14 cellular contexts compared by ENCODE assay signal in genomic region chr13:40549500-40550094, GRCh38.
DNase-seq lines count a peak whose midpoint lies in the region; ATAC-seq and TF ChIP-seq lines count a peak whose summit lies in the region.
"Had no signal": no experiment of that assay in that cellular context is flagged by ENCODE, and none has a peak within 500 bp of the region (broad histone marks: within the 10 kb centered on the region; RNA-seq: fewer than 3 reads in every experiment).

No MANE protein-coding gene starts in this region.

- no peaks in the 10 kb centered on the region for H3K9me3 ChIP-seq in breast epithelium
- H3K9me3 ChIP-seq in body of pancreas = no peaks in the 10 kb centered on the region

- H3K4me3 ChIP-seq in breast epithelium = no peak overlapping the region
- H3K4me3 ChIP-seq in body of pancreas = no peak overlapping the region

- ATAC-seq in left ventricle myocardium superior (peak; percentile 46), memory B cell (ENCODE audit: low read depth) (no peak), body of pancreas (no peak), GM21390 (IDR thresholded peaks at IDR 0.05; ENCODE audit: unreplicated experiment) (no peak), GM21786 (IDR thresholded peaks at IDR 0.05; ENCODE audit: unreplicated experiment) (no peak)
- no peak for ATAC-seq in activated CD4-positive, CD25-positive, alpha-beta regulatory T cell treated with anti-CD3 and anti-CD28 coated beads, Interleukin-2, amount 50 U/mL, for 24 hours

- H3K27ac ChIP-seq in breast epithelium (peak overlapping the region; percentile 56 to 66), body of pancreas (no peak overlapping the region)
- H3K27ac ChIP-seq: RWPE1 had no signal

- H3K4me3 Mint-ChIP-seq in memory B cell = no peak overlapping the region
- H3K4me3 Mint-ChIP-seq: activated naive CD4-positive, alpha-beta T cell treated with anti-CD3 and anti-CD28 coated beads for 36 hours; nephron progenitor cell; type B pancreatic cell had no signal

- TF ChIP-seq POLR2A in breast epithelium (IDR thresholded peaks at IDR 0.05) = no peak
- no peak for TF ChIP-seq POLR2A in body of pancreas (IDR thresholded peaks at IDR 0.05)

- intact Hi-C loops in left ventricle myocardium superior (cut with micrococcal nuclease) = no loop called here
- intact Hi-C loops in cardiac septum (cut with DNase I) = no loop called here
- intact Hi-C loops in breast epithelium (cut with DNase I; ENCODE audit: low total_unique reads) = no loop called here
- intact Hi-C loops in body of pancreas (cut with DNase I) = no loop called here

- H3K4me1 ChIP-seq in breast epithelium (no peaks in the 10 kb centered on the region), body of pancreas (peaks cover 26% of the 10 kb centered on the region)

- no peaks in the 10 kb centered on the region for H3K36me3 ChIP-seq in breast epithelium
- no peaks in the 10 kb centered on the region for H3K36me3 ChIP-seq in body of pancreas (replicated peaks in 1 of 2; ENCODE audit: insufficient read depth in 1 of 2, low read depth in 2 of 2)

- no peaks in the 10 kb centered on the region for H3K27me3 Mint-ChIP-seq in memory B cell
- H3K27me3 Mint-ChIP-seq: type B pancreatic cell had no signal

- H3K9me3 Mint-ChIP-seq in memory B cell = no peaks in the 10 kb centered on the region
- H3K9me3 Mint-ChIP-seq: activated naive CD4-positive, alpha-beta T cell treated with anti-CD3 and anti-CD28 coated beads for 36 hours; nephron progenitor cell had no signal

- peak overlapping the region; percentile 55 for H3K27ac Mint-ChIP-seq in memory B cell
- H3K27ac Mint-ChIP-seq: activated naive CD4-positive, alpha-beta T cell treated with anti-CD3 and anti-CD28 coated beads for 36 hours; nephron progenitor cell; type B pancreatic cell had no signal

- TF ChIP-seq CTCF in breast epithelium (IDR thresholded peaks at IDR 0.05) (no peak), body of pancreas (IDR thresholded peaks at IDR 0.05) (no peak)

- peaks cover 23% of the 10 kb centered on the region for H3K4me1 Mint-ChIP-seq in memory B cell
- H3K4me1 Mint-ChIP-seq: nephron progenitor cell had no signal

- peaks cover 2% of the 10 kb centered on the region for H3K36me3 Mint-ChIP-seq in memory B cell
- H3K36me3 Mint-ChIP-seq: type B pancreatic cell had no signal

- H3K27me3 ChIP-seq in breast epithelium (no peaks in the 10 kb centered on the region), body of pancreas (no peaks in the 10 kb centered on the region)

- no peak for DNase-seq in left ventricle myocardium superior
- no peak for DNase-seq in cardiac septum (ENCODE audit: low spot score)
- no peak for DNase-seq in breast epithelium (ENCODE audit: low spot score in 2 of 2)
- DNase-seq in memory B cell (ENCODE audit: low spot score in 2 of 2) = no peak
- no peak for DNase-seq in body of pancreas
- DNase-seq: activated naive CD4-positive, alpha-beta T cell treated with anti-CD3 and anti-CD28 coated beads for 36 hours; kidney glomerular epithelial cell; nephron progenitor cell; T-helper 1 cell had no signal

Comparison
In these comparisons a context has a peak if more than half of its experiments do, and no peak if none do; other contexts are left out.
1. H3K27ac ChIP-seq: peak in breast epithelium (2 of 2); none in body of pancreas (0 of 4).